ENCODE assay signal across 1 cellular context in the genomic region with DNA sequence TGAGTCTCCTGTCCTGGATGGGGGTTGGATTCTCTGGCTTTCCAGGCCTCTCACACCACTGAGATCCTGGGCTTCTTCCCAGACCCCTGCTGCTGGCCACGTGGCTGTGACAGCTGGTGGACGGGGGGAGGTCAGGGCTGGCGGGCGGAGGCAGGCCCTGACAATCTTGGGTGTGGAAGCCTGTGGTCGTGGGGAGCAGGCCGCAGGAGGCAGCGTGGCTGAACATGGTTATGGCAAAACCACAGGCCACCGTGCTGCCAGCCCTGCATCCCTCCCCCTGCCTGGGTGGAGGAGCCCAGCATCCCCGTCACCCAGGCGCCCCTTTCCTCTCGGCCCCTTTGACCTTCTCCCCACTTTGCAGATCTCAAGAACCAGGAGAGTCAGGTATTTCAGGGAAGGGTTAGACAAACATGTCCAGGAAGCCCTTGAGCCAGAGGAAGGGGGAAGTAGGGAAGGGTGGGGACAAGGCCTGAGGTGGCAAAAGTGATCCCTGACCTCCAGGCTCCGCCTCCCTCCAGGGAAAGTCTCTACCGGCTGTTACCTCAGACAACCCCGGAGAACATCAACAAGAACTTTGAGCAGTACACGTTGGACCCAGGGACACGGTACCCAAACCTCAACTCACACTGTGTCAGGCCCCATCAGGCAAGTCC.
TF ChIP-seq lines count a peak whose summit lies in the region.

No MANE protein-coding gene starts in this region.

TF ChIP-seq in H1, 55 proteins besides CTCF, POLR2A, EP300 and RAD21 (continued from another document):
- TF ChIP-seq, protein P1, sequence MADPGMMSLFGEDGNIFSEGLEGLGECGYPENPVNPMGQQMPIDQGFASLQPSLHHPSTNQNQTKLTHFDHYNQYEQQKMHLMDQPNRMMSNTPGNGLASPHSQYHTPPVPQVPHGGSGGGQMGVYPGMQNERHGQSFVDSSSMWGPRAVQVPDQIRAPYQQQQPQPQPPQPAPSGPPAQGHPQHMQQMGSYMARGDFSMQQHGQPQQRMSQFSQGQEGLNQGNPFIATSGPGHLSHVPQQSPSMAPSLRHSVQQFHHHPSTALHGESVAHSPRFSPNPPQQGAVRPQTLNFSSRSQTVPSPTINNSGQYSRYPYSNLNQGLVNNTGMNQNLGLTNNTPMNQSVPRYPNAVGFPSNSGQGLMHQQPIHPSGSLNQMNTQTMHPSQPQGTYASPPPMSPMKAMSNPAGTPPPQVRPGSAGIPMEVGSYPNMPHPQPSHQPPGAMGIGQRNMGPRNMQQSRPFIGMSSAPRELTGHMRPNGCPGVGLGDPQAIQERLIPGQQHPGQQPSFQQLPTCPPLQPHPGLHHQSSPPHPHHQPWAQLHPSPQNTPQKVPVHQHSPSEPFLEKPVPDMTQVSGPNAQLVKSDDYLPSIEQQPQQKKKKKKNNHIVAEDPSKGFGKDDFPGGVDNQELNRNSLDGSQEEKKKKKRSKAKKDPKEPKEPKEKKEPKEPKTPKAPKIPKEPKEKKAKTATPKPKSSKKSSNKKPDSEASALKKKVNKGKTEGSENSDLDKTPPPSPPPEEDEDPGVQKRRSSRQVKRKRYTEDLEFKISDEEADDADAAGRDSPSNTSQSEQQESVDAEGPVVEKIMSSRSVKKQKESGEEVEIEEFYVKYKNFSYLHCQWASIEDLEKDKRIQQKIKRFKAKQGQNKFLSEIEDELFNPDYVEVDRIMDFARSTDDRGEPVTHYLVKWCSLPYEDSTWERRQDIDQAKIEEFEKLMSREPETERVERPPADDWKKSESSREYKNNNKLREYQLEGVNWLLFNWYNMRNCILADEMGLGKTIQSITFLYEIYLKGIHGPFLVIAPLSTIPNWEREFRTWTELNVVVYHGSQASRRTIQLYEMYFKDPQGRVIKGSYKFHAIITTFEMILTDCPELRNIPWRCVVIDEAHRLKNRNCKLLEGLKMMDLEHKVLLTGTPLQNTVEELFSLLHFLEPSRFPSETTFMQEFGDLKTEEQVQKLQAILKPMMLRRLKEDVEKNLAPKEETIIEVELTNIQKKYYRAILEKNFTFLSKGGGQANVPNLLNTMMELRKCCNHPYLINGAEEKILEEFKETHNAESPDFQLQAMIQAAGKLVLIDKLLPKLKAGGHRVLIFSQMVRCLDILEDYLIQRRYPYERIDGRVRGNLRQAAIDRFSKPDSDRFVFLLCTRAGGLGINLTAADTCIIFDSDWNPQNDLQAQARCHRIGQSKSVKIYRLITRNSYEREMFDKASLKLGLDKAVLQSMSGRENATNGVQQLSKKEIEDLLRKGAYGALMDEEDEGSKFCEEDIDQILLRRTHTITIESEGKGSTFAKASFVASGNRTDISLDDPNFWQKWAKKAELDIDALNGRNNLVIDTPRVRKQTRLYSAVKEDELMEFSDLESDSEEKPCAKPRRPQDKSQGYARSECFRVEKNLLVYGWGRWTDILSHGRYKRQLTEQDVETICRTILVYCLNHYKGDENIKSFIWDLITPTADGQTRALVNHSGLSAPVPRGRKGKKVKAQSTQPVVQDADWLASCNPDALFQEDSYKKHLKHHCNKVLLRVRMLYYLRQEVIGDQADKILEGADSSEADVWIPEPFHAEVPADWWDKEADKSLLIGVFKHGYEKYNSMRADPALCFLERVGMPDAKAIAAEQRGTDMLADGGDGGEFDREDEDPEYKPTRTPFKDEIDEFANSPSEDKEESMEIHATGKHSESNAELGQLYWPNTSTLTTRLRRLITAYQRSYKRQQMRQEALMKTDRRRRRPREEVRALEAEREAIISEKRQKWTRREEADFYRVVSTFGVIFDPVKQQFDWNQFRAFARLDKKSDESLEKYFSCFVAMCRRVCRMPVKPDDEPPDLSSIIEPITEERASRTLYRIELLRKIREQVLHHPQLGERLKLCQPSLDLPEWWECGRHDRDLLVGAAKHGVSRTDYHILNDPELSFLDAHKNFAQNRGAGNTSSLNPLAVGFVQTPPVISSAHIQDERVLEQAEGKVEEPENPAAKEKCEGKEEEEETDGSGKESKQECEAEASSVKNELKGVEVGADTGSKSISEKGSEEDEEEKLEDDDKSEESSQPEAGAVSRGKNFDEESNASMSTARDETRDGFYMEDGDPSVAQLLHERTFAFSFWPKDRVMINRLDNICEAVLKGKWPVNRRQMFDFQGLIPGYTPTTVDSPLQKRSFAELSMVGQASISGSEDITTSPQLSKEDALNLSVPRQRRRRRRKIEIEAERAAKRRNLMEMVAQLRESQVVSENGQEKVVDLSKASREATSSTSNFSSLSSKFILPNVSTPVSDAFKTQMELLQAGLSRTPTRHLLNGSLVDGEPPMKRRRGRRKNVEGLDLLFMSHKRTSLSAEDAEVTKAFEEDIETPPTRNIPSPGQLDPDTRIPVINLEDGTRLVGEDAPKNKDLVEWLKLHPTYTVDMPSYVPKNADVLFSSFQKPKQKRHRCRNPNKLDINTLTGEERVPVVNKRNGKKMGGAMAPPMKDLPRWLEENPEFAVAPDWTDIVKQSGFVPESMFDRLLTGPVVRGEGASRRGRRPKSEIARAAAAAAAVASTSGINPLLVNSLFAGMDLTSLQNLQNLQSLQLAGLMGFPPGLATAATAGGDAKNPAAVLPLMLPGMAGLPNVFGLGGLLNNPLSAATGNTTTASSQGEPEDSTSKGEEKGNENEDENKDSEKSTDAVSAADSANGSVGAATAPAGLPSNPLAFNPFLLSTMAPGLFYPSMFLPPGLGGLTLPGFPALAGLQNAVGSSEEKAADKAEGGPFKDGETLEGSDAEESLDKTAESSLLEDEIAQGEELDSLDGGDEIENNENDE (IDR thresholded peaks at IDR 0.05; ENCODE audit: insufficient replicate concordance, low read length) = no peak
- TF ChIP-seq KDM1A (IDR thresholded peaks at IDR 0.05; ENCODE audit: borderline replicate concordance, low read length) = no peak
